Comparison of ENCODE assay signal across 1 cellular context in genomic region chr9:76634356-76635054, GRCh38.
TF ChIP-seq lines count a peak whose summit lies in the region.

No MANE protein-coding gene starts in this region.

TF ChIP-seq in GM12878, 131 proteins besides CTCF, POLR2A, EP300 and RAD21 (continued from another document):
- TF ChIP-seq, protein P1, sequence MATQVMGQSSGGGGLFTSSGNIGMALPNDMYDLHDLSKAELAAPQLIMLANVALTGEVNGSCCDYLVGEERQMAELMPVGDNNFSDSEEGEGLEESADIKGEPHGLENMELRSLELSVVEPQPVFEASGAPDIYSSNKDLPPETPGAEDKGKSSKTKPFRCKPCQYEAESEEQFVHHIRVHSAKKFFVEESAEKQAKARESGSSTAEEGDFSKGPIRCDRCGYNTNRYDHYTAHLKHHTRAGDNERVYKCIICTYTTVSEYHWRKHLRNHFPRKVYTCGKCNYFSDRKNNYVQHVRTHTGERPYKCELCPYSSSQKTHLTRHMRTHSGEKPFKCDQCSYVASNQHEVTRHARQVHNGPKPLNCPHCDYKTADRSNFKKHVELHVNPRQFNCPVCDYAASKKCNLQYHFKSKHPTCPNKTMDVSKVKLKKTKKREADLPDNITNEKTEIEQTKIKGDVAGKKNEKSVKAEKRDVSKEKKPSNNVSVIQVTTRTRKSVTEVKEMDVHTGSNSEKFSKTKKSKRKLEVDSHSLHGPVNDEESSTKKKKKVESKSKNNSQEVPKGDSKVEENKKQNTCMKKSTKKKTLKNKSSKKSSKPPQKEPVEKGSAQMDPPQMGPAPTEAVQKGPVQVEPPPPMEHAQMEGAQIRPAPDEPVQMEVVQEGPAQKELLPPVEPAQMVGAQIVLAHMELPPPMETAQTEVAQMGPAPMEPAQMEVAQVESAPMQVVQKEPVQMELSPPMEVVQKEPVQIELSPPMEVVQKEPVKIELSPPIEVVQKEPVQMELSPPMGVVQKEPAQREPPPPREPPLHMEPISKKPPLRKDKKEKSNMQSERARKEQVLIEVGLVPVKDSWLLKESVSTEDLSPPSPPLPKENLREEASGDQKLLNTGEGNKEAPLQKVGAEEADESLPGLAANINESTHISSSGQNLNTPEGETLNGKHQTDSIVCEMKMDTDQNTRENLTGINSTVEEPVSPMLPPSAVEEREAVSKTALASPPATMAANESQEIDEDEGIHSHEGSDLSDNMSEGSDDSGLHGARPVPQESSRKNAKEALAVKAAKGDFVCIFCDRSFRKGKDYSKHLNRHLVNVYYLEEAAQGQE (IDR thresholded peaks at IDR 0.05; ENCODE audit: low read depth, low read length) = no peak
- TF ChIP-seq BCLAF1 (IDR thresholded peaks at IDR 0.05) (no peak), PML (IDR thresholded peaks at IDR 0.05; ENCODE audit: low read length) (no peak), MTA2 (IDR thresholded peaks at IDR 0.05; ENCODE audit: low read depth) (no peak), BMI1 (IDR thresholded peaks at IDR 0.05; ENCODE audit: borderline replicate concordance) (no peak), SREBF2 (IDR thresholded peaks at IDR 0.05; ENCODE audit: low read length) (no peak), CREB1 (IDR thresholded peaks at IDR 0.05; ENCODE audit: low read depth) (peak; percentile 40; the same call in 1 of the 2 replicates), SUZ12 (IDR thresholded peaks at IDR 0.05; ENCODE audit: unreplicated experiment) (no peak)
- TF ChIP-seq, protein P2, sequence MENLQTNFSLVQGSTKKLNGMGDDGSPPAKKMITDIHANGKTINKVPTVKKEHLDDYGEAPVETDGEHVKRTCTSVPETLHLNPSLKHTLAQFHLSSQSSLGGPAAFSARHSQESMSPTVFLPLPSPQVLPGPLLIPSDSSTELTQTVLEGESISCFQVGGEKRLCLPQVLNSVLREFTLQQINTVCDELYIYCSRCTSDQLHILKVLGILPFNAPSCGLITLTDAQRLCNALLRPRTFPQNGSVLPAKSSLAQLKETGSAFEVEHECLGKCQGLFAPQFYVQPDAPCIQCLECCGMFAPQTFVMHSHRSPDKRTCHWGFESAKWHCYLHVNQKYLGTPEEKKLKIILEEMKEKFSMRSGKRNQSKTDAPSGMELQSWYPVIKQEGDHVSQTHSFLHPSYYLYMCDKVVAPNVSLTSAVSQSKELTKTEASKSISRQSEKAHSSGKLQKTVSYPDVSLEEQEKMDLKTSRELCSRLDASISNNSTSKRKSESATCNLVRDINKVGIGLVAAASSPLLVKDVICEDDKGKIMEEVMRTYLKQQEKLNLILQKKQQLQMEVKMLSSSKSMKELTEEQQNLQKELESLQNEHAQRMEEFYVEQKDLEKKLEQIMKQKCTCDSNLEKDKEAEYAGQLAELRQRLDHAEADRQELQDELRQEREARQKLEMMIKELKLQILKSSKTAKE (IDR thresholded peaks at IDR 0.05; ENCODE audit: low read depth, poor library complexity, severe bottlenecking) = no peak
